ENCODE assay signal across 8 cellular contexts in the genomic region with DNA sequence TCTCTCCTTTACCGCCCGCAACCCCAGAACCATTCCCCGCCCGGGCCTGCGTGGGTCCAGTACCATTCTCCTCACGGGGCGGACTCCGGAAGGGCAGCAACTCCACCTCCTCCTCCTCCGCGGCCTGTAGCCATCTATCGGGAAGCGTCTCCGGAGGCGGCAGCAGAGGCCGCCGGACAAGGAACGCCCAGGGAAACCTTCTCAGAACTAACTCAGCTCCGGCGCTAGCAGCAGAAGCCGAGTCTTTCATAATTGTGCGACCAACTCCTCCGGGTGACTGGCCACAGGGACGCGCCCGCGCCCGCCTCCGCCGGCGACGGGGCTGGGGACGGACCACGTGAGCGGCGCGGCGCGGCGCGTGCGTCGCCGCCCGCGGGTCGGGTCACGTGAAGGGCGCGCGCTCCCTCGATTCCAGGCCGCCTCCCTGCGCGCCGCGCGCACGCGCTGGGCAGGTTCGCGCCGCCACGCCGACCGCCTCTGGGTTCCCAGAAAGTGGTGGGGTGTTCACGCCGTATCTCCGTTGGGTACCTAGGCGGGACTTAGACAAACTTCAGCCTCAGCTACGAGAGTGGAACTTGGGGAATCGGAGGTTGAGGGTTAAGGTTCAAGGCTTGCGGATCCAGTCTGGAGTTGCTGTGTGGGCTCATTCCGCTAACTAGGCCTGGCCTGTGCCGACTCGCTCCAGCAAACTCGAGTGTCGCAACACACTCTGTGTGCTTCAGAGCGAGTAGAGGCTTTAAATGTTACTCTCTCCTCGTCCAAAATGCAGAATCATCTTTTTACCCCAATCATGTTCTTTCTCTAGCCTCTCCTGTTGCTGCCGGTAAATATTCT. TPM values are rescaled to one million over a fixed set of nuclear protein-coding genes. Genes with fewer than 3 reads are reported as not detected.
DNase-seq lines count a peak whose midpoint lies in the region; TF ChIP-seq lines count a peak whose summit lies in the region.

A gene with protein sequence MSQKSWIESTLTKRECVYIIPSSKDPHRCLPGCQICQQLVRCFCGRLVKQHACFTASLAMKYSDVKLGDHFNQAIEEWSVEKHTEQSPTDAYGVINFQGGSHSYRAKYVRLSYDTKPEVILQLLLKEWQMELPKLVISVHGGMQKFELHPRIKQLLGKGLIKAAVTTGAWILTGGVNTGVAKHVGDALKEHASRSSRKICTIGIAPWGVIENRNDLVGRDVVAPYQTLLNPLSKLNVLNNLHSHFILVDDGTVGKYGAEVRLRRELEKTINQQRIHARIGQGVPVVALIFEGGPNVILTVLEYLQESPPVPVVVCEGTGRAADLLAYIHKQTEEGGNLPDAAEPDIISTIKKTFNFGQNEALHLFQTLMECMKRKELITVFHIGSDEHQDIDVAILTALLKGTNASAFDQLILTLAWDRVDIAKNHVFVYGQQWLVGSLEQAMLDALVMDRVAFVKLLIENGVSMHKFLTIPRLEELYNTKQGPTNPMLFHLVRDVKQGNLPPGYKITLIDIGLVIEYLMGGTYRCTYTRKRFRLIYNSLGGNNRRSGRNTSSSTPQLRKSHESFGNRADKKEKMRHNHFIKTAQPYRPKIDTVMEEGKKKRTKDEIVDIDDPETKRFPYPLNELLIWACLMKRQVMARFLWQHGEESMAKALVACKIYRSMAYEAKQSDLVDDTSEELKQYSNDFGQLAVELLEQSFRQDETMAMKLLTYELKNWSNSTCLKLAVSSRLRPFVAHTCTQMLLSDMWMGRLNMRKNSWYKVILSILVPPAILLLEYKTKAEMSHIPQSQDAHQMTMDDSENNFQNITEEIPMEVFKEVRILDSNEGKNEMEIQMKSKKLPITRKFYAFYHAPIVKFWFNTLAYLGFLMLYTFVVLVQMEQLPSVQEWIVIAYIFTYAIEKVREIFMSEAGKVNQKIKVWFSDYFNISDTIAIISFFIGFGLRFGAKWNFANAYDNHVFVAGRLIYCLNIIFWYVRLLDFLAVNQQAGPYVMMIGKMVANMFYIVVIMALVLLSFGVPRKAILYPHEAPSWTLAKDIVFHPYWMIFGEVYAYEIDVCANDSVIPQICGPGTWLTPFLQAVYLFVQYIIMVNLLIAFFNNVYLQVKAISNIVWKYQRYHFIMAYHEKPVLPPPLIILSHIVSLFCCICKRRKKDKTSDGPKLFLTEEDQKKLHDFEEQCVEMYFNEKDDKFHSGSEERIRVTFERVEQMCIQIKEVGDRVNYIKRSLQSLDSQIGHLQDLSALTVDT (N-terminal part only) (minus strand): TSS at position 330 of the 834 bp plus-strand sequence. CDS start 264 bp downstream, at position 66.

- no peaks in the 10 kb centered on the region for H3K9me3 ChIP-seq in stomach smooth muscle (ENCODE audit: control insufficient read depth in 2 of 2, low read length in 2 of 2)

- H3K27ac ChIP-seq in stomach smooth muscle (ENCODE audit: low read length) = peak within 1 kb of the TSS; percentile 72

- peaks cover 14% of the 10 kb centered on the region for H3K4me1 ChIP-seq in stomach smooth muscle (ENCODE audit: control insufficient read depth, insufficient read depth, low read length)

- peak within 1 kb of the TSS; percentile 73 to 93 for H3K9ac ChIP-seq in stomach smooth muscle (ENCODE audit: low read length in 2 of 2)

- peak within 1 kb of the TSS; percentile 100 for H3K4me3 Mint-ChIP-seq in neural crest cell

- H3K27me3 ChIP-seq in stomach smooth muscle (ENCODE audit: control insufficient read depth in 1 of 2, insufficient read depth in 2 of 2, low read length in 2 of 2) = no peaks in the 10 kb centered on the region

- no peaks in the 10 kb centered on the region for H3K36me3 Mint-ChIP-seq in neural crest cell (ENCODE audit: low read depth)

- no peaks in the 10 kb centered on the region for H3K27me3 Mint-ChIP-seq in neural crest cell (ENCODE audit: low read depth)

- peak within 1 kb of the TSS; percentile 97 for H3K4me3 ChIP-seq in fibroblast of villous mesenchyme (ENCODE audit: low read depth, low read length)
- H3K4me3 ChIP-seq in stomach smooth muscle (ENCODE audit: low read length in 2 of 2) = peak within 1 kb of the TSS; percentile 96 to 100

- DNase-seq in EL = peak; percentile 88
- DNase-seq in H4 (ENCODE audit: low spot score) = peak; percentile 69
- DNase-seq in LoVo (ENCODE audit: low spot score) = peak; percentile 95
- peak; percentile 36 for DNase-seq in SIG-M5 (lab: John Stamatoyannopoulos, UW)
- DNase-seq in activated gamma-delta T cell (lab: John Stamatoyannopoulos, UW) = peak; percentile 86
- peak; percentile 89 for DNase-seq in fibroblast of villous mesenchyme (ENCODE audit: low read depth)
- DNase-seq in neural crest cell (ENCODE audit: low read depth, low spot score) = peak; percentile 77

- TF ChIP-seq CTCF in fibroblast of villous mesenchyme (IDR thresholded peaks at IDR 0.05; ENCODE audit: insufficient read depth, low read depth, low read length) = no peak
- TF ChIP-seq CTCF in neural crest cell (conservative IDR thresholded peaks at IDR 0.05) = no peak

- H3K27ac Mint-ChIP-seq in neural crest cell (ENCODE audit: unreplicated experiment) = peak within 1 kb of the TSS; percentile 98

- H3K4me1 Mint-ChIP-seq in neural crest cell = peaks cover 35% of the 10 kb centered on the region

- no peaks in the 10 kb centered on the region for H3K36me3 ChIP-seq in stomach smooth muscle (ENCODE audit: control insufficient read depth in 2 of 2, insufficient read depth in 2 of 2, low read length in 2 of 2)

- H3K9me3 Mint-ChIP-seq in neural crest cell = no peaks in the 10 kb centered on the region

RNA-seq across cellular contexts. Expression of the gene that starts here (rescaled TPM):
- 20.0 and 26.4 TPM in 2 replicates for total RNA-seq in H4 (2014; rRNA removed; shearing (Covaris generic))
- total RNA-seq in fibroblast of villous mesenchyme (58.3 and 69.5 TPM in 2 replicates), neural crest cell (33.6 and 34.8 TPM in 2 replicates)

Comparison
In these comparisons a context has a peak if more than half of its experiments do, and no peak if none do; other contexts are left out.
1. Peak in every context shown above with its lines: DNase-seq, H3K4me3 ChIP-seq and H3K27ac ChIP-seq.
2. DNase-seq: peak in every context shown above with its lines; median percentile 95 in LoVo; 89 in fibroblast of villous mesenchyme; 88 in EL; 86 in activated gamma-delta T cell; 77 in neural crest cell; 69 in H4; 36 in SIG-M5.